8 cellular contexts compared by ENCODE assay signal in genomic region chr15:40282870-40283614, GRCh38. TPM values are rescaled to one million over a fixed set of nuclear protein-coding genes. Genes with fewer than 3 reads are reported as not detected.
DNase-seq lines count a peak whose midpoint lies in the region; ATAC-seq and TF ChIP-seq lines count a peak whose summit lies in the region.

Gene ANKRD63 (minus strand): TSS chr15:40283064. CDS start chr15:40282586, 478 bp downstream.

- no peaks in the 10 kb centered on the region for H3K9me3 ChIP-seq in MG63
- no peaks in the 10 kb centered on the region for H3K9me3 ChIP-seq in skeletal muscle satellite cell (replicated peaks; ENCODE audit: low read length)

- H3K4me1 ChIP-seq in skeletal muscle satellite cell (ENCODE audit: control insufficient read depth, insufficient read depth, low read length) = peaks cover 22% of the 10 kb centered on the region

- no peaks in the 10 kb centered on the region for H3K4me1 Mint-ChIP-seq in activated T-helper 17 cell treated with anti-CD3 and anti-CD28 coated beads, Interleukin-2, amount 50 U/mL, for 72 hours

- no peak for DNase-seq in GM12864 (ENCODE audit: low read depth)
- DNase-seq in MG63 = no peak
- DNase-seq in Right ventricle myocardium superior = no peak
- DNase-seq in HT-29 (ENCODE audit: low spot score) = no peak
- no peak for DNase-seq in T1000 (lab: John Stamatoyannopoulos, UW)

- H3K36me3 ChIP-seq in MG63 (no peaks in the 10 kb centered on the region), skeletal muscle satellite cell (ENCODE audit: insufficient read depth, low read length) (no peaks in the 10 kb centered on the region)

- no peak within 1 kb of the TSS for H3K9ac ChIP-seq in skeletal muscle satellite cell (ENCODE audit: low read depth, low read length)

- no peak for TF ChIP-seq CTCF in GM12864 (IDR thresholded peaks at IDR 0.05; ENCODE audit: low read depth, low read length, missing control alignments)

- peaks cover 3% of the 10 kb centered on the region; the same call in 1 of the 2 replicates for H3K27me3 ChIP-seq in MG63
- peaks cover 80% of the 10 kb centered on the region for H3K27me3 ChIP-seq in skeletal muscle satellite cell (ENCODE audit: control insufficient read depth, insufficient read depth, low read length)

- peak within 1 kb of the TSS; percentile 31 for H3K4me3 Mint-ChIP-seq in activated T-helper 17 cell treated with anti-CD3 and anti-CD28 coated beads, Interleukin-2, amount 50 U/mL, for 72 hours

- H3K27ac Mint-ChIP-seq in activated T-helper 17 cell treated with anti-CD3 and anti-CD28 coated beads, Interleukin-2, amount 50 U/mL, for 72 hours = no peak within 1 kb of the TSS

- intact Hi-C loops in Right ventricle myocardium superior (cut with DNase I) = loop anchor here (2.0 kb wide), 1 partner anchor 138 kb away; no protein-coding TSS in a partner anchor

- ATAC-seq in activated T-helper 17 cell treated with anti-CD3 and anti-CD28 coated beads, Interleukin-2, amount 50 U/mL, for 72 hours (replicated peaks) = peak; percentile 52
- ATAC-seq in Right ventricle myocardium superior (ENCODE audit: poor library complexity) (peak; percentile 33), HG03135 (IDR thresholded peaks at IDR 0.05; ENCODE audit: unreplicated experiment) (no peak)

- H3K4me3 ChIP-seq in GM12864 (ENCODE audit: low read depth, low read length) (peak within 1 kb of the TSS; percentile 51), MG63 (peak within 1 kb of the TSS; percentile 33), skeletal muscle satellite cell (ENCODE audit: low read length) (peak within 1 kb of the TSS; percentile 54)

- H3K27me3 Mint-ChIP-seq in activated T-helper 17 cell treated with anti-CD3 and anti-CD28 coated beads, Interleukin-2, amount 50 U/mL, for 72 hours = peaks cover 13% of the 10 kb centered on the region

- no peaks in the 10 kb centered on the region for H3K36me3 Mint-ChIP-seq in activated T-helper 17 cell treated with anti-CD3 and anti-CD28 coated beads, Interleukin-2, amount 50 U/mL, for 72 hours (ENCODE audit: low read depth)

- H3K4me2 ChIP-seq in skeletal muscle satellite cell (ENCODE audit: low read length) = peak within 1 kb of the TSS; percentile 86

- H3K9me3 Mint-ChIP-seq in activated T-helper 17 cell treated with anti-CD3 and anti-CD28 coated beads, Interleukin-2, amount 50 U/mL, for 72 hours = no peaks in the 10 kb centered on the region

RNA-seq across cellular contexts. Expression of gene ANKRD63, which starts in this region (rescaled TPM):
- not detected in 2 replicates for total RNA-seq in MG63 (2014; rRNA removed; shearing (Covaris generic); ENCODE audit: low replicate concordance)
- total RNA-seq in activated T-helper 17 cell treated with anti-CD3 and anti-CD28 coated beads, Interleukin-2, amount 50 U/mL, for 72 hours = not detected
- total RNA-seq in Right ventricle myocardium superior = 0.65 TPM
- total RNA-seq in skeletal muscle satellite cell (2012; rRNA removed) = not detected in 2 replicates
- total RNA-seq in HT-29 (2014; rRNA removed; shearing (Covaris generic)) = not detected in 2 replicates

Comparison
In these comparisons a context has a peak if more than half of its experiments do, and no peak if none do; other contexts are left out.
1. Peak in ATAC-seq in activated T-helper 17 cell treated with anti-CD3 and anti-CD28 coated beads, Interleukin-2, amount 50 U/mL, for 72 hours; RNA of the gene not detected or under 1 TPM.
2. Peak in ATAC-seq in Right ventricle myocardium superior; RNA of the gene not detected or under 1 TPM.